In genomic region chr12:67394600-67394999, GRCh38 we compare ENCODE assay signal across 12 cellular contexts.
DNase-seq lines count a peak whose midpoint lies in the region; ATAC-seq, FAIRE-seq and TF ChIP-seq lines count a peak whose summit lies in the region.
"Had no signal": no experiment of that assay in that cellular context is flagged by ENCODE, and none has a peak within 500 bp of the region (broad histone marks: within the 10 kb centered on the region; RNA-seq: fewer than 3 reads in every experiment).

No MANE protein-coding gene starts in this region.

- TF ChIP-seq CTCF in AG04450 (IDR thresholded peaks at IDR 0.05; ENCODE audit: low read depth, low read length) (peak; percentile 39), RWPE2 (IDR thresholded peaks at IDR 0.05; ENCODE audit: poor library complexity, severe bottlenecking) (no peak), fibroblast of lung (conservative IDR thresholded peaks at IDR 0.05 in 1 of 2, IDR thresholded peaks at IDR 0.05 in 1 of 2; ENCODE audit: low read depth in 1 of 2, low read length in 2 of 2) (peak; percentile 13 to 26)

- H3K9me3 Mint-ChIP-seq in activated naive CD4-positive, alpha-beta T cell treated with anti-CD3 and anti-CD28 coated beads for 36 hours = no peaks in the 10 kb centered on the region
- H3K9me3 Mint-ChIP-seq: memory B cell had no signal

- H3K36me3 Mint-ChIP-seq in activated naive CD4-positive, alpha-beta T cell treated with anti-CD3 and anti-CD28 coated beads for 36 hours (ENCODE audit: low read depth) = no peaks in the 10 kb centered on the region
- H3K36me3 Mint-ChIP-seq: memory B cell had no signal

- POLR2A ChIA-PET in AG04450 (lab: Yijun Ruan, JAX) = no interaction called here

- no peak overlapping the region for H3K9ac ChIP-seq in fibroblast of lung (ENCODE audit: insufficient read depth, low read length)

- CTCF ChIA-PET in AG04450 (lab: Charles Lee) = no interaction called here
- CTCF ChIA-PET in activated naive CD4-positive, alpha-beta T cell treated with anti-CD3 and anti-CD28 coated beads for 36 hours (lab: Charles Lee) = no interaction called here

- H2AFZ ChIP-seq in fibroblast of lung (ENCODE audit: low read length) = no peak overlapping the region

- no peaks in the 10 kb centered on the region for H3K36me3 ChIP-seq in RWPE2 (ENCODE audit: low read depth)
- no peaks in the 10 kb centered on the region for H3K36me3 ChIP-seq in fibroblast of lung (ENCODE audit: control insufficient read depth, insufficient read depth, low read length)

- no peaks in the 10 kb centered on the region for H3K27me3 Mint-ChIP-seq in activated naive CD4-positive, alpha-beta T cell treated with anti-CD3 and anti-CD28 coated beads for 36 hours (ENCODE audit: low read depth)

- H3K4me2 ChIP-seq in fibroblast of lung (ENCODE audit: extremely low read depth, insufficient read depth, low read length) = no peak overlapping the region

- intact Hi-C loops in activated naive CD4-positive, alpha-beta T cell treated with anti-CD3 and anti-CD28 coated beads for 36 hours (cut with micrococcal nuclease) = no loop called here

- H3K4me1 Mint-ChIP-seq in activated naive CD4-positive, alpha-beta T cell treated with anti-CD3 and anti-CD28 coated beads for 36 hours (ENCODE audit: low read depth) = no peaks in the 10 kb centered on the region
- H3K4me1 Mint-ChIP-seq: memory B cell had no signal

- H4K20me1 ChIP-seq in fibroblast of lung (ENCODE audit: control insufficient read depth, extremely low read depth, insufficient read depth, low read length) = no peaks in the 10 kb centered on the region

- H3K27me3 ChIP-seq in AG04450 (ENCODE audit: control insufficient read depth, insufficient read depth, low read length) = no peaks in the 10 kb centered on the region
- no peaks in the 10 kb centered on the region for H3K27me3 ChIP-seq in RWPE2 (ENCODE audit: insufficient read depth, poor library complexity, severe bottlenecking)
- no peaks in the 10 kb centered on the region for H3K27me3 ChIP-seq in fibroblast of lung (ENCODE audit: control insufficient read depth, insufficient read depth, low read length)

- DNase-seq in AG04450 (ENCODE audit: low read depth, low spot score) = peak; percentile 18
- peak; percentile 68 for DNase-seq in RWPE2 (ENCODE audit: low spot score)
- DNase-seq in fibroblast of lung (ENCODE audit: low read depth in 2 of 2) = peak; percentile 50 to 85
- peak; percentile 94 for DNase-seq in myocyte (ENCODE audit: low read depth)
- no peak for DNase-seq in activated naive CD4-positive, alpha-beta T cell treated with anti-CD3 and anti-CD28 coated beads for 36 hours
- DNase-seq in stimulated activated naive CD8-positive, alpha-beta T cell treated with anti-CD3 and anti-CD28 coated beads, Interleukin-15, Interleukin-2, amounts not matched to agents 100 U/mL and 50 U/mL, for 24 hours = no peak
- no peak for DNase-seq in RCC 7860 (ENCODE audit: low spot score)
- DNase-seq: effector memory CD8-positive, alpha-beta T cell; NCI-H226; T-helper 1 cell had no signal

- FAIRE-seq in RCC 7860 (lab: Jason Lieb, UNC) = no peak

- H3K79me2 ChIP-seq in fibroblast of lung (ENCODE audit: control insufficient read depth, insufficient read depth, low read length) = no peaks in the 10 kb centered on the region

- H3K9me3 ChIP-seq in AG04450 (ENCODE audit: control insufficient read depth, insufficient read depth, low read length) = no peaks in the 10 kb centered on the region
- H3K9me3 ChIP-seq in RWPE2 (ENCODE audit: severe bottlenecking) = no peaks in the 10 kb centered on the region
- no peaks in the 10 kb centered on the region for H3K9me3 ChIP-seq in fibroblast of lung (ENCODE audit: control insufficient read depth, insufficient read depth, low read depth, low read length)

- H3K4me1 ChIP-seq in RWPE2 (ENCODE audit: insufficient read depth, poor library complexity, severe bottlenecking) (no peaks in the 10 kb centered on the region), fibroblast of lung (ENCODE audit: control insufficient read depth, extremely low read depth, insufficient read depth, low read length) (no peaks in the 10 kb centered on the region)

- H3K4me3 ChIP-seq in AG04450 (ENCODE audit: low read depth, low read length) (no peak overlapping the region), RWPE2 (ENCODE audit: severe bottlenecking) (no peak overlapping the region), fibroblast of lung (replicated peaks in 1 of 4; ENCODE audit: control extremely low read depth in 1 of 4, insufficient read depth in 1 of 4, low read depth in 3 of 4, low read length in 4 of 4) (no peak overlapping the region)

- H3K27ac Mint-ChIP-seq in activated naive CD4-positive, alpha-beta T cell treated with anti-CD3 and anti-CD28 coated beads for 36 hours = no peak overlapping the region
- H3K27ac Mint-ChIP-seq: effector memory CD8-positive, alpha-beta T cell; memory B cell had no signal

- H3K27ac ChIP-seq in AG04450 (ENCODE audit: low read depth, low read length) = no peak overlapping the region
- no peak overlapping the region for H3K27ac ChIP-seq in RWPE2 (ENCODE audit: poor library complexity, severe bottlenecking)
- H3K27ac ChIP-seq in fibroblast of lung (ENCODE audit: insufficient read depth, low read length) = no peak overlapping the region

- peak; percentile 100 for ATAC-seq in RWPE2 (ENCODE audit: low read depth)
- ATAC-seq in HG03139 (IDR thresholded peaks at IDR 0.05; ENCODE audit: unreplicated experiment) = no peak
- no peak for ATAC-seq in stimulated activated naive CD8-positive, alpha-beta T cell treated with anti-CD3 and anti-CD28 coated beads, Interleukin-15, Interleukin-2, amounts not matched to agents 100 U/mL and 50 U/mL, for 24 hours
- ATAC-seq: effector memory CD8-positive, alpha-beta T cell had no signal

- no peak overlapping the region for H3K4me3 Mint-ChIP-seq in activated naive CD4-positive, alpha-beta T cell treated with anti-CD3 and anti-CD28 coated beads for 36 hours
- H3K4me3 Mint-ChIP-seq: effector memory CD8-positive, alpha-beta T cell; memory B cell had no signal

Comparison
In these comparisons a context has a peak if more than half of its experiments do, and no peak if none do; other contexts are left out.
1. DNase-seq: peak in AG04450 (single experiment), RWPE2 (single experiment), fibroblast of lung (2 of 2) and myocyte (single experiment); none in activated naive CD4-positive, alpha-beta T cell treated with anti-CD3 and anti-CD28 coated beads for 36 hours (single experiment), stimulated activated naive CD8-positive, alpha-beta T cell treated with anti-CD3 and anti-CD28 coated beads, Interleukin-15, Interleukin-2, amounts not matched to agents 100 U/mL and 50 U/mL, for 24 hours (single experiment) and RCC 7860 (single experiment).